In genomic region chr15:39741258-39741657, GRCh38 we compare ENCODE assay signal across 12 cellular contexts. TPM values are rescaled to one million over a fixed set of nuclear protein-coding genes. Genes with fewer than 3 reads are reported as not detected.
"Had no signal": no experiment of that assay in that cellular context is flagged by ENCODE, and none has a peak within 500 bp of the region (broad histone marks: within the 10 kb centered on the region; RNA-seq: fewer than 3 reads in every experiment).

No MANE protein-coding gene starts in this region.

- H3K36me3 ChIP-seq: adrenal gland, esophagus squamous epithelium, right lobe of liver had no signal

- H3K9me3 ChIP-seq: adrenal gland, esophagus squamous epithelium, psoas muscle, right lobe of liver had no signal

- H3K27me3 ChIP-seq: adrenal gland, esophagus squamous epithelium, right lobe of liver had no signal

- H3K4me1 ChIP-seq: adrenal gland, esophagus squamous epithelium, psoas muscle, right lobe of liver had no signal

- DNase-seq: activated CD4-positive, alpha-beta memory T cell treated with anti-CD3 and anti-CD28 coated beads, Interleukin-2, amount 10 ng/mL, durations not matched to agents 7 days and 5 days; activated naive CD4-positive, alpha-beta T cell treated with Interleukin-2 at 50 U/mL for 16 hours; adrenal gland; esophagus squamous epithelium; immature natural killer cell; occipital lobe; psoas muscle; right lobe of liver; stimulated activated CD4-positive, alpha-beta T cell treated with anti-CD3 and anti-CD28 coated beads, Interleukin-12 subunit alpha, Interleukin-12 subunit beta, amount 100 ng/mL, for 4 hours; stimulated activated naive CD4-positive, alpha-beta T cell treated with Interleukin-2 at 50 U/mL for 16 hours; T-helper 9 cell had no signal

- ATAC-seq: left lobe of liver, psoas muscle, right lobe of liver had no signal

- H3K27ac ChIP-seq: adrenal gland, esophagus squamous epithelium, psoas muscle, right lobe of liver had no signal

- H3K4me3 ChIP-seq: adrenal gland, esophagus squamous epithelium, psoas muscle, right lobe of liver had no signal

RNA-seq across cellular contexts. Expression of gene FSIP1, which starts 41.4 kb away (rescaled TPM):
- total RNA-seq: left lobe of liver had no signal
